In genomic region chr11:5625281-5625680, GRCh38 we compare ENCODE assay signal across 8 cellular contexts. TPM values are rescaled to one million over a fixed set of nuclear protein-coding genes. Genes with fewer than 3 reads are reported as not detected.
DNase-seq lines count a peak whose midpoint lies in the region; ATAC-seq and TF ChIP-seq lines count a peak whose summit lies in the region.

No MANE protein-coding gene starts in this region.

- no peaks in the 10 kb centered on the region for H4K20me1 ChIP-seq in hepatocyte (ENCODE audit: insufficient read depth, poor library complexity, severe bottlenecking)

- peaks cover 30% of the 10 kb centered on the region for H3K4me1 ChIP-seq in hepatocyte (ENCODE audit: insufficient read depth)

- H3K27ac Mint-ChIP-seq in activated T-helper 17 cell treated with anti-CD3 and anti-CD28 coated beads, Interleukin-2, amount 50 U/mL, for 72 hours: peak overlapping the region; percentile 88
- H3K27ac Mint-ChIP-seq in stimulated activated naive B cell treated with anti-CD40 and anti-IgM and Interleukin-4, amounts not matched to agents 10 μg/mL and 1 μg/mL and 100 μg/mL, for 72 hours: peak overlapping the region; percentile 88

- peak overlapping the region; percentile 71 for H3K4me2 ChIP-seq in hepatocyte

- H3K4me1 Mint-ChIP-seq in activated T-helper 17 cell treated with anti-CD3 and anti-CD28 coated beads, Interleukin-2, amount 50 U/mL, for 72 hours: peaks cover 21% of the 10 kb centered on the region
- peaks cover 29 to 52% of the 10 kb centered on the region in 2 donors for H3K4me1 Mint-ChIP-seq in stimulated activated naive B cell treated with anti-CD40 and anti-IgM and Interleukin-4, amounts not matched to agents 10 μg/mL and 1 μg/mL and 100 μg/mL, for 72 hours

- no peaks in the 10 kb centered on the region for H3K9me3 ChIP-seq in hepatocyte (ENCODE audit: low read depth)

- no peaks in the 10 kb centered on the region for H3K9me3 Mint-ChIP-seq in activated T-helper 17 cell treated with anti-CD3 and anti-CD28 coated beads, Interleukin-2, amount 50 U/mL, for 72 hours
- peaks cover 1 to 4% of the 10 kb centered on the region in 2 donors for H3K9me3 Mint-ChIP-seq in stimulated activated naive B cell treated with anti-CD40 and anti-IgM and Interleukin-4, amounts not matched to agents 10 μg/mL and 1 μg/mL and 100 μg/mL, for 72 hours

- H3K27ac ChIP-seq in hepatocyte: peak overlapping the region; percentile 57

- H2AFZ ChIP-seq in hepatocyte: peak overlapping the region; percentile 64

- 46% methylated on average over 4 of the region's 4 CpGs for WGBS in hepatocyte (ENCODE audit: low lambda C conversion rate, missing lambda C conversion rate)

- DNase-seq in hepatocyte (ENCODE audit: low spot score): no peak
- DNase-seq in stimulated activated naive B cell treated with anti-CD40 and anti-IgM and Interleukin-4, amounts not matched to agents 10 μg/mL and 1 μg/mL and 100 μg/mL, for 72 hours: no peak
- DNase-seq in activated gamma-delta T cell (lab: John Stamatoyannopoulos, UW): no peak
- DNase-seq in NCI-H2196 (lab: John Stamatoyannopoulos, UW; ENCODE audit: unreplicated experiment): no peak
- DNase-seq in NCI-H2196 treated with DMSO at 0.1 percent for 48 hours (lab: John Stamatoyannopoulos, UW; ENCODE audit: unreplicated experiment): no peak

- no peaks in the 10 kb centered on the region for H3K79me2 ChIP-seq in hepatocyte

- ATAC-seq in HG02642 (IDR thresholded peaks at IDR 0.05; ENCODE audit: poor library complexity, unreplicated experiment) (peak; percentile 1), GM19452 (IDR thresholded peaks at IDR 0.05; ENCODE audit: unreplicated experiment) (no peak)
- ATAC-seq in activated T-helper 17 cell treated with anti-CD3 and anti-CD28 coated beads, Interleukin-2, amount 50 U/mL, for 72 hours (replicated peaks): no peak
- ATAC-seq in stimulated activated naive B cell treated with anti-CD40 and anti-IgM and Interleukin-4, amounts not matched to agents 10 μg/mL and 1 μg/mL and 100 μg/mL, for 72 hours (replicated peaks): peak in 1 of 2 donors; percentile 4

- no peaks in the 10 kb centered on the region for H3K9me2 ChIP-seq in hepatocyte (replicated peaks; ENCODE audit: insufficient read depth)

- no peaks in the 10 kb centered on the region for H3K36me3 Mint-ChIP-seq in activated T-helper 17 cell treated with anti-CD3 and anti-CD28 coated beads, Interleukin-2, amount 50 U/mL, for 72 hours (ENCODE audit: low read depth)
- peaks cover 4 to 9% of the 10 kb centered on the region in 2 donors for H3K36me3 Mint-ChIP-seq in stimulated activated naive B cell treated with anti-CD40 and anti-IgM and Interleukin-4, amounts not matched to agents 10 μg/mL and 1 μg/mL and 100 μg/mL, for 72 hours

- TF ChIP-seq CTCF in hepatocyte (IDR thresholded peaks at IDR 0.05; ENCODE audit: poor library complexity): no peak

- H3K27me3 Mint-ChIP-seq in activated T-helper 17 cell treated with anti-CD3 and anti-CD28 coated beads, Interleukin-2, amount 50 U/mL, for 72 hours: no peaks in the 10 kb centered on the region
- H3K27me3 Mint-ChIP-seq in stimulated activated naive B cell treated with anti-CD40 and anti-IgM and Interleukin-4, amounts not matched to agents 10 μg/mL and 1 μg/mL and 100 μg/mL, for 72 hours: no peaks in the 10 kb centered on the region

- H3K4me3 ChIP-seq in hepatocyte: peak overlapping the region; percentile 12

- H3K36me3 ChIP-seq in hepatocyte (replicated peaks; ENCODE audit: insufficient read depth, low read depth): no peaks in the 10 kb centered on the region

- no peaks in the 10 kb centered on the region for H3K27me3 ChIP-seq in hepatocyte

- H3K4me3 Mint-ChIP-seq in activated T-helper 17 cell treated with anti-CD3 and anti-CD28 coated beads, Interleukin-2, amount 50 U/mL, for 72 hours: peak overlapping the region; percentile 90
- H3K4me3 Mint-ChIP-seq in stimulated activated naive B cell treated with anti-CD40 and anti-IgM and Interleukin-4, amounts not matched to agents 10 μg/mL and 1 μg/mL and 100 μg/mL, for 72 hours: peak overlapping the region; percentile 79 to 89

RNA-seq across cellular contexts. Expression of gene TRIM34, which starts 0.5 kb away (rescaled TPM):
- total RNA-seq in activated T-helper 17 cell treated with anti-CD3 and anti-CD28 coated beads, Interleukin-2, amount 50 U/mL, for 72 hours: 1 to 10 TPM; 6.7 to 7.1 TPM
- 10.5 and 14.6 TPM in 2 replicates for total RNA-seq in hepatocyte
- polyA plus RNA-seq in hepatocyte: 2.7 and 3.6 TPM in 2 replicates

RNA-seq across cellular contexts. Expression of gene TRIM6, which starts 28.8 kb away (rescaled TPM):
- total RNA-seq in activated T-helper 17 cell treated with anti-CD3 and anti-CD28 coated beads, Interleukin-2, amount 50 U/mL, for 72 hours: under 1 TPM; 0.19 TPM
- 6.6 and 10.7 TPM in 2 replicates for total RNA-seq in hepatocyte
- polyA plus RNA-seq in hepatocyte: 4.3 and 8.0 TPM in 2 replicates

RNA-seq across cellular contexts. Expression of gene OR52B6, which starts 44.6 kb away (rescaled TPM):
- not detected for total RNA-seq in activated T-helper 17 cell treated with anti-CD3 and anti-CD28 coated beads, Interleukin-2, amount 50 U/mL, for 72 hours
- not detected in 2 replicates for total RNA-seq in hepatocyte
- not detected in 2 replicates for polyA plus RNA-seq in hepatocyte

RNA-seq across cellular contexts. Expression of gene TRIM5, which starts 59.6 kb away (rescaled TPM):
- total RNA-seq in activated T-helper 17 cell treated with anti-CD3 and anti-CD28 coated beads, Interleukin-2, amount 50 U/mL, for 72 hours: 10 to 100 TPM; 11.4 to 18.8 TPM
- 30.1 and 37.0 TPM in 2 replicates for total RNA-seq in hepatocyte
- polyA plus RNA-seq in hepatocyte: 14.2 and 19.6 TPM in 2 replicates
